ENCODE assay signal across 9 cellular contexts in the genomic region with DNA sequence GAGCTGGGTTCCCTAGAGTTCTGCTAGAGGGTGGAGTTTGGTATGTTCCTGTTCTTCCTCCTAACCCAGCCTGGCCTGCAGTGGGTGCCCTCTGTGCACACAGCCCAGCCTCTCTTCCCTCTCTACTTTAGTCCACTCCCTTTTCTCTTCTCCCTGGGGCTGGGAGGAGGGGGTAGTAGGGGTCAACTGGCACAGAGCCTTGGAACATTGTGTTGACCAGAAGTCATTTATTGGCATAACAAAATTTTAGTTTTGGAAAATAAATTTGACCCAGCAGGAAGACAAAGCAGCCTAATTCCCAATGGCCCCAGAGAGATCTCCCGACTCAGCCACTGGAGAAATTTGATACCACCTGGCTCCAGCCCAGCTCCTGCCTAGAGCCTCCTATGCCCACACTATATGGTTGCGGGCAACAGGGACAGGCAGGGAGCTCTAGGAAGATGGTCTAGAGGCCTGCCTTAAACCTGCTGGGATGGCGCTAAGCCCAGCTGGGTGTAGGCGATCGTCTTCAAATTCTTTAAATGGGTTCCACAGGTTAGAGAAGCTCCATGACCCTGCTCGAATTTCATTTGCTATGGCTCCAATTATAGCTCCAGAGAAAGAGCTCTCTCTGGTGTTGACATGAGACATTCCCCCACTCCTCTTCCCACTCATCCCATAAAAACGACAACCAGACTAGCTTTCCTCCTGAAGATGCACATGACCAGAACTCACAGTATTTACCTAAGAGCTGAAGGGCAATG. TPM values are rescaled to one million over a fixed set of nuclear protein-coding genes. Genes with fewer than 3 reads are reported as not detected.
DNase-seq lines count a peak whose midpoint lies in the region; ATAC-seq, FAIRE-seq and TF ChIP-seq lines count a peak whose summit lies in the region.
"Had no signal": no experiment of that assay in that cellular context is flagged by ENCODE, and none has a peak within 500 bp of the region (broad histone marks: within the 10 kb centered on the region; RNA-seq: fewer than 3 reads in every experiment).

No MANE protein-coding gene starts in this region.

- H4K20me1 ChIP-seq in astrocyte (ENCODE audit: insufficient read depth, low read length): peaks cover 9% of the 10 kb centered on the region

- TF ChIP-seq CTCF in astrocyte (IDR thresholded peaks at IDR 0.05; ENCODE audit: insufficient read depth, low read depth, low read length) (no peak), upper lobe of right lung (IDR thresholded peaks at IDR 0.05) (no peak), natural killer cell (IDR thresholded peaks at IDR 0.05) (no peak)

- peaks cover 17% of the 10 kb centered on the region for H3K4me1 Mint-ChIP-seq in astrocyte (ENCODE audit: low read depth, unreplicated experiment)
- peaks cover 11 to 25% of the 10 kb centered on the region in 2 donors for H3K4me1 Mint-ChIP-seq in natural killer cell

- H3K4me2 ChIP-seq in astrocyte (ENCODE audit: low read length): peak overlapping the region; percentile 2
- H3K4me2 ChIP-seq: BLaER1 treated with 17β-estradiol and CSF1 and Interleukin-3, amounts not matched to agents 10 nM and 100 nM had no signal

- DNase-seq in NCI-H748 (lab: John Stamatoyannopoulos, UW; ENCODE audit: unreplicated experiment) (peak; percentile 13), NCI-H748 treated with DMSO at 0.1 percent for 48 hours (lab: John Stamatoyannopoulos, UW) (no peak), astrocyte (ENCODE audit: low read depth) (no peak), left kidney (ENCODE audit: low read depth, low spot score) (peak; percentile 85), upper lobe of right lung (no peak), natural killer cell (no peak), CD1c-positive myeloid dendritic cell (ENCODE audit: extremely low spot score) (no peak)

- H3K36me3 Mint-ChIP-seq in astrocyte (ENCODE audit: low read depth, unreplicated experiment) (peaks cover 27% of the 10 kb centered on the region), natural killer cell (peaks cover 6% of the 10 kb centered on the region)

- H3K9me3 ChIP-seq in astrocyte (ENCODE audit: insufficient read depth, low read depth, low read length) (no peaks in the 10 kb centered on the region), upper lobe of right lung (no peaks in the 10 kb centered on the region)
- H3K9me3 ChIP-seq: BLaER1 treated with 17β-estradiol and CSF1 and Interleukin-3, amounts not matched to agents 10 nM and 100 nM had no signal

- H3K27me3 Mint-ChIP-seq in astrocyte (ENCODE audit: low read depth, unreplicated experiment): no peaks in the 10 kb centered on the region
- H3K27me3 Mint-ChIP-seq in natural killer cell (ENCODE audit: low read depth in 2 of 2): no peaks in the 10 kb centered on the region

- H3K4me3 ChIP-seq in astrocyte (ENCODE audit: insufficient read depth, low read depth, low read length) (no peak overlapping the region), upper lobe of right lung (no peak overlapping the region)
- H3K4me3 ChIP-seq: BLaER1 treated with 17β-estradiol and CSF1 and Interleukin-3, amounts not matched to agents 10 nM and 100 nM had no signal

- no peak for FAIRE-seq in astrocyte (lab: Jason Lieb, UNC)

- peaks cover 28% of the 10 kb centered on the region for H3K4me1 ChIP-seq in astrocyte (ENCODE audit: insufficient read depth, low read length)
- peaks cover 30% of the 10 kb centered on the region for H3K4me1 ChIP-seq in upper lobe of right lung

- H3K4me3 Mint-ChIP-seq in astrocyte (ENCODE audit: unreplicated experiment) (no peak overlapping the region), natural killer cell (no peak overlapping the region)

- intact Hi-C loops in upper lobe of right lung (cut with DNase I): loop anchor here (10.0 kb wide), 1 partner anchor 117 kb away; no protein-coding TSS in a partner anchor
- intact Hi-C loops in natural killer cell (cut with micrococcal nuclease): loop anchor here (10.0 kb wide), 1 partner anchor 337 kb away; no protein-coding TSS in a partner anchor

- peaks cover 52% of the 10 kb centered on the region for H3K36me3 ChIP-seq in astrocyte (ENCODE audit: insufficient read depth, low read length)
- peaks cover 80% of the 10 kb centered on the region for H3K36me3 ChIP-seq in upper lobe of right lung

- H3K9me3 Mint-ChIP-seq in astrocyte (ENCODE audit: unreplicated experiment) (peaks cover 1% of the 10 kb centered on the region), natural killer cell (no peaks in the 10 kb centered on the region)

- no peaks in the 10 kb centered on the region for H3K79me2 ChIP-seq in astrocyte (ENCODE audit: insufficient read depth, low read length)

- no peak overlapping the region for H3K27ac Mint-ChIP-seq in astrocyte (ENCODE audit: unreplicated experiment)
- H3K27ac Mint-ChIP-seq in natural killer cell: peak overlapping the region in 1 of 2 donors; percentile 38

- H3K27me3 ChIP-seq in astrocyte (ENCODE audit: insufficient read depth, low read length) (no peaks in the 10 kb centered on the region), upper lobe of right lung (no peaks in the 10 kb centered on the region)
- H3K27me3 ChIP-seq: BLaER1 treated with 17β-estradiol and CSF1 and Interleukin-3, amounts not matched to agents 10 nM and 100 nM had no signal

- peak; percentile 74 for ATAC-seq in upper lobe of right lung
- ATAC-seq in natural killer cell: no peak
- no peak for ATAC-seq in HG02571 (IDR thresholded peaks at IDR 0.05; ENCODE audit: unreplicated experiment)

- H3K27ac ChIP-seq in astrocyte (ENCODE audit: low read depth, low read length): no peak overlapping the region
- H3K27ac ChIP-seq in upper lobe of right lung: peak overlapping the region; percentile 70
- H3K27ac ChIP-seq: BLaER1 treated with 17β-estradiol and CSF1 and Interleukin-3, amounts not matched to agents 10 nM and 100 nM had no signal

- H2AFZ ChIP-seq in astrocyte (ENCODE audit: low read depth, low read length): no peak overlapping the region

- no peak overlapping the region for H3K9ac ChIP-seq in astrocyte (ENCODE audit: low read length)
- H3K9ac ChIP-seq: BLaER1 treated with 17β-estradiol and CSF1 and Interleukin-3, amounts not matched to agents 10 nM and 100 nM had no signal

RNA-seq across cellular contexts. Expression of a gene that starts 9.9 kb away (rescaled TPM):
- total RNA-seq in astrocyte (43.6 and 53.3 TPM in 2 replicates), upper lobe of right lung (57.8 TPM), natural killer cell (100 to 1,000 TPM; 397 to 471 (median 441) TPM)

RNA-seq across cellular contexts. Expression of a gene that starts 10.5 kb away (rescaled TPM):
- total RNA-seq in astrocyte: 20.7 and 23.6 TPM in 2 replicates
- total RNA-seq in upper lobe of right lung: 27.1 TPM
- total RNA-seq in natural killer cell: 10 to 100 TPM; 13.7 to 20.7 (median 17.3) TPM

RNA-seq across cellular contexts. Expression of a gene that starts 22.8 kb away (rescaled TPM):
- total RNA-seq in astrocyte (3,676 and 4,004 TPM in 2 replicates), upper lobe of right lung (465 TPM), natural killer cell (10 to 100 TPM in 1 of 3 donors, 1 to 10 TPM in 2; 8.2 to 18.0 (median 8.3) TPM)

RNA-seq across cellular contexts. Expression of a gene that starts 43.4 kb away (rescaled TPM):
- total RNA-seq in astrocyte (54.8 and 55.8 TPM in 2 replicates), upper lobe of right lung (107 TPM), natural killer cell (100 to 1,000 TPM in 1 of 3 donors, 10 to 100 TPM in 2; 80.0 to 111 (median 82.0) TPM)

Comparison
In these comparisons a context has a peak if more than half of its experiments do, and no peak if none do; other contexts are left out.
1. DNase-seq: peak in NCI-H748 (single experiment) and left kidney (single experiment); none in NCI-H748 treated with DMSO at 0.1 percent for 48 hours (single experiment), astrocyte (single experiment), upper lobe of right lung (single experiment), natural killer cell (single experiment) and CD1c-positive myeloid dendritic cell (single experiment).
2. RNA of a gene that starts 22.8 kb away (total RNA-seq): 3,676 to 4,004 TPM in astrocyte and 465 TPM in upper lobe of right lung (single experiment); 8.2 to 18.0 TPM in natural killer cell; every median in the first group is over 10 times any median in the second.